Comparison of ENCODE assay signal across 1 cellular context in genomic region chrX:24175276-24175675, GRCh38.
TF ChIP-seq lines count a peak whose summit lies in the region.

No MANE protein-coding gene starts in this region.

TF ChIP-seq in SK-N-SH treated with all-trans-retinoic acid at 6 μM for 48 hours, 23 proteins besides CTCF, POLR2A, EP300 and RAD21 (continued from another document):
- TF ChIP-seq PATZ1 (CRISPR knock-in tag; IDR thresholded peaks at IDR 0.05; ENCODE audit: borderline replicate concordance) (no peak), BACH2 (CRISPR knock-in tag; IDR thresholded peaks at IDR 0.05; ENCODE audit: borderline replicate concordance) (no peak)
